1 cellular context compared by ENCODE assay signal in the genomic region with DNA sequence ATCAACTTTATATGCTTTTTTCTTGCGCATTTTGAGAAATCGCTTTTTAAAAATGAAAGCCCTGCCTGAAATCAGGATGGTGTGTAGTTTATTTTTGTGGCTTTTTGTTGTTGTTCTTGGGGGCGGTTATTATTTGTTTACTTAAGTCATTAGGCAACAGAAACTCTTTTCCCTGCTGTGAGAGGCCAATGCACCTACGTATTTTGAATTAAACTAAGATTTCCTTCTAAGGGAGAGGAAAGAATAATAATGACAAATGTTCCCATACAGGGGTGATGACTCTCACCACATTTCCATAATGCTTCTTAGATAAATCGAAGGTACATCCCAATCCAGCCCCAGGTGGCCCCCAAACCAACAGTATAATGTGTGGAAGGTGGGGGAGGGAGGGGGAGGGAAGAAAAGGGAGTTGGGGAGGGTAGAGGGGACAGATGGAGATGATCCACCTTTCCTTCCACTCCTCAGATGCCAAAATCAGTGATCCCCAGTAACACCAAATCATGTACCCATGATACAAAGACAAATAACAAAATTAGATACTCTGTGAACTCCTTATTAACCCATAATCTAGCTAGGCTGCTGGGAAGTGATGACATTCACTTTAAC.
TF ChIP-seq lines count a peak whose summit lies in the region.

No MANE protein-coding gene starts in this region.

TF ChIP-seq in GM23338, 12 proteins besides CTCF, POLR2A, EP300 and RAD21 (continued from another document):
- TF ChIP-seq, protein P1, sequence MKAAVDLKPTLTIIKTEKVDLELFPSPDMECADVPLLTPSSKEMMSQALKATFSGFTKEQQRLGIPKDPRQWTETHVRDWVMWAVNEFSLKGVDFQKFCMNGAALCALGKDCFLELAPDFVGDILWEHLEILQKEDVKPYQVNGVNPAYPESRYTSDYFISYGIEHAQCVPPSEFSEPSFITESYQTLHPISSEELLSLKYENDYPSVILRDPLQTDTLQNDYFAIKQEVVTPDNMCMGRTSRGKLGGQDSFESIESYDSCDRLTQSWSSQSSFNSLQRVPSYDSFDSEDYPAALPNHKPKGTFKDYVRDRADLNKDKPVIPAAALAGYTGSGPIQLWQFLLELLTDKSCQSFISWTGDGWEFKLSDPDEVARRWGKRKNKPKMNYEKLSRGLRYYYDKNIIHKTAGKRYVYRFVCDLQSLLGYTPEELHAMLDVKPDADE (IDR thresholded peaks at IDR 0.05), result no peak
- TF ChIP-seq EZH2phosphoT487 (IDR thresholded peaks at IDR 0.05; ENCODE audit: unreplicated experiment) (no peak), EZH2 (IDR thresholded peaks at IDR 0.05; ENCODE audit: low read depth, unreplicated experiment) (no peak)
